7 cellular contexts compared by ENCODE assay signal in the genomic region with DNA sequence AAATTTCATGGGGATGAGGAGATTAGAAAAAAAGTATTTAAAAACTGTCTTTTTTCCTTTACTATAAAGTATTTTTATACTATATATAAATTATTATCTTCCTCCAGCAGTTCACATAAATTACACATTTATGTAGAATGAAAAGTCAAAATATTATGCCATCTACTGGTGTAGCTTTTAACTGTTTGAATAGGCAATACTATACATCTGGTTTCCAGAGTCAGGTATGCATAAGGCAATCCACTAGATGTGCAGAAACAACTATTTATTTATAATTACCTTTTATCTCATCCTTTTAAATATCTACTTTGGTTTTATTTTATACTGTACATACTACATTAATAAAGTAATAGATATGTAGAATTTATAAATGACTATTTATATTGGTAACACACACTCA. TPM values are rescaled to one million over a fixed set of nuclear protein-coding genes. Genes with fewer than 3 reads are reported as not detected.
DNase-seq lines count a peak whose midpoint lies in the region; ATAC-seq, FAIRE-seq and TF ChIP-seq lines count a peak whose summit lies in the region.
"Not testable (repeated sequence)": the region's sequence is repeated elsewhere in the genome, so short reads cannot be mapped to it uniquely, and the experiment has no call there.

No MANE protein-coding gene starts in this region.

- ATAC-seq in A549 (peak in 1 of 2 experiments; percentile 59; a peak in 2 of 6 replicates), SK-N-SH treated with all-trans-retinoic acid at 6 μM for 48 hours (peak; percentile 83), GM12878 (peak; percentile 40; the same call in 1 of the 3 replicates)

- not testable (repeated sequence) for H3K79me2 ChIP-seq in OCI-LY7 (ENCODE audit: insufficient read depth, low read depth, low read length); GM12878 (ENCODE audit: control insufficient read depth, insufficient read depth, low read length); hepatocyte

- DNase-seq in A549 (ENCODE audit: low read depth in 1 of 2, low spot score in 1 of 2); OCI-LY7 (ENCODE audit: low spot score); GM12878 (ENCODE audit: low read depth, low spot score); chondrocyte (ENCODE audit: low spot score); hepatocyte (ENCODE audit: low spot score); type B pancreatic cell (ENCODE audit: extremely low spot score, unreplicated experiment): not testable (repeated sequence)

- intact Hi-C loops in OCI-LY7 (cut with micrococcal nuclease; ENCODE audit: unreplicated experiment); GM12878 (cut with micrococcal nuclease; ENCODE audit: unreplicated experiment): not testable (repeated sequence)

- SMC1A ChIA-PET in GM12878 (lab: Charles Lee; ENCODE audit: uncharacterized antibody, unreplicated experiment): not testable (repeated sequence)

- TF ChIP-seq EP300 in A549 (IDR thresholded peaks at IDR 0.05); GM12878 (IDR thresholded peaks at IDR 0.05; ENCODE audit: borderline replicate concordance in 1 of 2, control insufficient read depth in 1 of 2, low read depth in 2 of 2, low read length in 2 of 2): not testable (repeated sequence)

- H3K4me1 ChIP-seq in A549; OCI-LY7 (ENCODE audit: insufficient read depth, low read length, poor library complexity, severe bottlenecking); GM12878 (ENCODE audit: control insufficient read depth, insufficient read depth, low read length); hepatocyte (ENCODE audit: insufficient read depth): not testable (repeated sequence)

- H3K9me3 Mint-ChIP-seq in chondrocyte (ENCODE audit: low read depth); type B pancreatic cell: not testable (repeated sequence)

- H3K9ac ChIP-seq in GM12878 (ENCODE audit: control insufficient read depth, insufficient read depth, low read length): not testable (repeated sequence)

- H3K36me3 Mint-ChIP-seq in chondrocyte (ENCODE audit: low read depth); type B pancreatic cell: not testable (repeated sequence)

- H4K20me1 ChIP-seq in OCI-LY7 (ENCODE audit: insufficient read depth, low read length); GM12878 (ENCODE audit: control insufficient read depth, insufficient read depth); hepatocyte (ENCODE audit: insufficient read depth, poor library complexity, severe bottlenecking): not testable (repeated sequence)

- TF ChIP-seq POLR2A in A549 (IDR thresholded peaks at IDR 0.05; ENCODE audit: low read length); GM12878 (IDR thresholded peaks at IDR 0.05; ENCODE audit: low read depth, low read length): not testable (repeated sequence)

- TF ChIP-seq RAD21 in A549 (conservative IDR thresholded peaks at IDR 0.05 in 1 of 2, IDR thresholded peaks at IDR 0.05 in 1 of 2); GM12878 (IDR thresholded peaks at IDR 0.05; ENCODE audit: insufficient read depth, low read depth, low read length): not testable (repeated sequence)

- TF ChIP-seq CTCF in A549 (IDR thresholded peaks at IDR 0.05); GM12878 (IDR thresholded peaks at IDR 0.05 in 2 of 3, conservative IDR thresholded peaks at IDR 0.05 in 1 of 3; ENCODE audit: control insufficient read depth in 2 of 3, extremely low read depth in 1 of 3, insufficient read depth in 1 of 3, low read depth in 3 of 3, low read length in 3 of 3): not testable (repeated sequence)
- TF ChIP-seq CTCF in OCI-LY7 (conservative IDR thresholded peaks at IDR 0.05; ENCODE audit: low read length): 0 out of 2 replicates have a peak, but pooled peaks have one; percentile 21
- peak; percentile 69 for TF ChIP-seq CTCF in chondrocyte (IDR thresholded peaks at IDR 0.05)
- peak; percentile 16 for TF ChIP-seq CTCF in hepatocyte (IDR thresholded peaks at IDR 0.05; ENCODE audit: poor library complexity)
- peak; percentile 32 for TF ChIP-seq CTCF in type B pancreatic cell (conservative IDR thresholded peaks at IDR 0.05)

- CTCF ChIA-PET in A549 (lab: Yijun Ruan, JAX): interaction anchor here (1.1 to 1.6 kb wide), 2 partner anchors 321 to 323 kb away, joined by 4 read pairs; no protein-coding TSS in a partner anchor
- CTCF ChIA-PET in OCI-LY7 (lab: Charles Lee; ENCODE audit: unreplicated experiment); GM12878 (lab: Yijun Ruan, JAX): not testable (repeated sequence)

- H3K36me3 ChIP-seq in OCI-LY7 (ENCODE audit: insufficient read depth, low read length): peaks cover 15% of the 10 kb centered on the region
- not testable (repeated sequence) for H3K36me3 ChIP-seq in GM12878 (ENCODE audit: control insufficient read depth in 2 of 2, insufficient read depth in 2 of 2, low read length in 1 of 2); hepatocyte (replicated peaks; ENCODE audit: insufficient read depth, low read depth)

- H3K4me1 Mint-ChIP-seq in chondrocyte (ENCODE audit: low read depth); type B pancreatic cell (ENCODE audit: unreplicated experiment): not testable (repeated sequence)

- in situ Hi-C loops in GM12878 (cut with MboI): not testable (repeated sequence)

- not testable (repeated sequence) for H3K4me3 ChIP-seq in A549; OCI-LY7 (ENCODE audit: low read depth, low read length, poor library complexity, severe bottlenecking); GM12878; hepatocyte

- POLR2A ChIA-PET in A549 (lab: Yijun Ruan, JAX); OCI-LY7 (lab: Charles Lee); GM12878 (lab: Charles Lee): not testable (repeated sequence)

- H3K27me3 Mint-ChIP-seq in chondrocyte (ENCODE audit: low read depth); type B pancreatic cell: not testable (repeated sequence)

- H3K4me2 ChIP-seq in A549; OCI-LY7 (ENCODE audit: low read length); GM12878 (ENCODE audit: control insufficient read depth, insufficient read depth); hepatocyte: not testable (repeated sequence)

- H3K27ac ChIP-seq in A549; OCI-LY7 (ENCODE audit: low read depth, low read length, poor library complexity, severe bottlenecking); GM12878 (ENCODE audit: control insufficient read depth, insufficient read depth); hepatocyte: not testable (repeated sequence)

- H3K4me3 Mint-ChIP-seq in chondrocyte (ENCODE audit: unreplicated experiment); type B pancreatic cell: not testable (repeated sequence)

- RAD21 ChIA-PET in GM12878 (lab: Charles Lee; ENCODE audit: unreplicated experiment): not testable (repeated sequence)

- FAIRE-seq in A549 (lab: Jason Lieb, UNC); GM12878 (lab: Jason Lieb, UNC): not testable (repeated sequence)

- not testable (repeated sequence) for BruUV-seq in OCI-LY7 (replicated peaks; lab: Mats Ljungman, UMichigan); GM12878 (replicated peaks; lab: Mats Ljungman, UMichigan)

- not testable (repeated sequence) for H2AFZ ChIP-seq in OCI-LY7 (ENCODE audit: low read length); GM12878 (ENCODE audit: control insufficient read depth, low read depth, low read length); hepatocyte

- H3K9me3 ChIP-seq in A549; OCI-LY7 (ENCODE audit: low read length); GM12878 (replicated peaks; ENCODE audit: control insufficient read depth, insufficient read depth, low read length); hepatocyte (ENCODE audit: low read depth): not testable (repeated sequence)

- H3K27me3 ChIP-seq in GM12878 (replicated peaks in 1 of 2; ENCODE audit: control insufficient read depth in 2 of 2, insufficient read depth in 2 of 2, low read length in 1 of 2); hepatocyte: not testable (repeated sequence)

- H3K27ac Mint-ChIP-seq in chondrocyte (ENCODE audit: unreplicated experiment); type B pancreatic cell: not testable (repeated sequence)

- H3K9me2 ChIP-seq in OCI-LY7 (ENCODE audit: insufficient read depth, low read length); hepatocyte (replicated peaks; ENCODE audit: insufficient read depth): not testable (repeated sequence)

RNA-seq across cellular contexts. Expression of a gene that starts 25.4 kb away (rescaled TPM):
- polyA plus RNA-seq in A549 (2011; rRNA removed): 22.7 and 23.2 TPM in 2 replicates
- 8.1 and 9.7 TPM in 2 replicates for polyA plus RNA-seq in A549 (2012; cell fraction: cytosol; rRNA removed)
- 8.7 and 11.8 TPM in 2 replicates for polyA plus RNA-seq in A549 (2012; cell fraction: nucleus; rRNA removed)
- polyA plus RNA-seq in A549 (2017; fragmentation: RNase III; extraction: RNeasy Plus Mini Kit Qiagen cat#74134 plus additional on column Dnase treatment): 22.5 to 24.0 TPM (median 22.6 TPM) in 3 replicates
- 25.5 and 30.3 TPM in 2 replicates for polyA minus RNA-seq in A549 (2011; rRNA and poly(A)+ RNA removed)
- 34.9 and 40.5 TPM in 2 replicates for total RNA-seq in OCI-LY7 (2014; rRNA removed; shearing (Covaris generic))
- total RNA-seq in OCI-LY7 (2022): 46.9 and 52.5 TPM in 2 replicates
- 115 and 130 TPM in 2 replicates for total RNA-seq in GM12878 (2013; cell fraction: nucleolus; rRNA removed)
- 22.5 and 30.2 TPM in 2 replicates for total RNA-seq in GM12878 (2014; rRNA removed)
- 34.5 and 35.4 TPM in 2 replicates for total RNA-seq in GM12878 (2014; rRNA removed; fragmentation: Illumina TruSeq; extraction: Trizol)
- 26.4 and 28.3 TPM in 2 replicates for total RNA-seq in GM12878 (2021)
- polyA plus RNA-seq in GM12878 (2011; ENCODE audit: low read depth): 7.6 TPM
- polyA plus RNA-seq in GM12878 (2011; rRNA removed): 18.7 and 23.6 TPM in 2 replicates
- 9.1 and 9.7 TPM in 2 replicates for polyA plus RNA-seq in GM12878 (2011; cell fraction: cytosol; rRNA removed)
- 18.4 and 18.7 TPM in 2 replicates for polyA plus RNA-seq in GM12878 (2011; cell fraction: nucleus; rRNA removed)
- 9.8 and 13.6 TPM in 2 replicates for polyA plus RNA-seq in GM12878 (2012)
- 21.4 and 25.2 TPM in 2 replicates for polyA plus RNA-seq in GM12878 (2014; fragmentation: Illumina TruSeq; extraction: Trizol)
- 1 to 10 TPM; 4.8 to 6.2 TPM for polyA plus RNA-seq in GM12878 (2014; fragmentation: Nextera tagmentation; extraction: Ambion mirVana)
- polyA plus RNA-seq in GM12878 (2014; rRNA removed): 19.2 and 19.7 TPM in 2 replicates
- 10 to 100 TPM; 28.5 to 29.4 TPM for polyA plus RNA-seq in GM12878 (2016; fragmentation: Nextera tagmentation; extraction: Ambion mirVana)
- 28.6 and 33.3 TPM in 2 replicates for polyA minus RNA-seq in GM12878 (2011; rRNA and poly(A)+ RNA removed)
- polyA minus RNA-seq in GM12878 (2011; cell fraction: cytosol; rRNA and poly(A)+ RNA removed): 9.8 and 10.4 TPM in 2 replicates
- polyA minus RNA-seq in GM12878 (2011; cell fraction: nucleus; rRNA and poly(A)+ RNA removed): 29.4 and 48.2 TPM in 2 replicates
- total RNA-seq in chondrocyte: 24.2 to 28.3 TPM (median 26.5 TPM) in 3 replicates
- total RNA-seq in hepatocyte: 27.8 and 33.3 TPM in 2 replicates
- polyA plus RNA-seq in hepatocyte: 19.0 and 20.4 TPM in 2 replicates
- total RNA-seq in type B pancreatic cell (ENCODE audit: low replicate concordance): 39.1 and 40.8 TPM in 2 replicates

RNA-seq across cellular contexts. Expression of a gene that starts 25.4 kb away (rescaled TPM):
- polyA plus RNA-seq in A549 (2011; rRNA removed) (22.9 and 28.5 TPM in 2 replicates), A549 (2017; fragmentation: RNase III; extraction: RNeasy Plus Mini Kit Qiagen cat#74134 plus additional on column Dnase treatment) (12.9 to 15.3 TPM (median 14.8 TPM) in 3 replicates), GM12878 (2011; rRNA removed) (19.4 and 21.7 TPM in 2 replicates), GM12878 (2014; fragmentation: Illumina TruSeq; extraction: Trizol) (15.8 and 16.3 TPM in 2 replicates), GM12878 (2014; fragmentation: Nextera tagmentation; extraction: Ambion mirVana) (1 to 10 TPM; 5.0 to 6.0 TPM), GM12878 (2014; rRNA removed) (30.4 and 31.0 TPM in 2 replicates), GM12878 (2016; fragmentation: Nextera tagmentation; extraction: Ambion mirVana) (10 to 100 TPM; 15.6 to 16.0 TPM), hepatocyte (15.0 and 22.6 TPM in 2 replicates)
- polyA plus RNA-seq in A549 (2012; cell fraction: cytosol; rRNA removed): 11.8 and 13.0 TPM in 2 replicates
- 17.2 and 24.2 TPM in 2 replicates for polyA plus RNA-seq in A549 (2012; cell fraction: nucleus; rRNA removed)
- polyA minus RNA-seq in A549 (2011; rRNA and poly(A)+ RNA removed): 16.0 and 17.2 TPM in 2 replicates
- total RNA-seq in OCI-LY7 (2014; rRNA removed; shearing (Covaris generic)): 24.8 and 25.4 TPM in 2 replicates
- total RNA-seq in OCI-LY7 (2022) (29.1 and 31.4 TPM in 2 replicates), GM12878 (2014; rRNA removed) (25.3 and 28.6 TPM in 2 replicates), GM12878 (2014; rRNA removed; fragmentation: Illumina TruSeq; extraction: Trizol) (17.0 and 19.5 TPM in 2 replicates), GM12878 (2021) (19.4 and 23.8 TPM in 2 replicates), chondrocyte (13.1 to 17.6 TPM (median 16.8 TPM) in 3 replicates), hepatocyte (16.6 and 18.5 TPM in 2 replicates), type B pancreatic cell (ENCODE audit: low replicate concordance) (16.2 and 19.7 TPM in 2 replicates)
- total RNA-seq in GM12878 (2013; cell fraction: nucleolus; rRNA removed): 104 and 107 TPM in 2 replicates
- 8.6 TPM for polyA plus RNA-seq in GM12878 (2011; ENCODE audit: low read depth)
- polyA plus RNA-seq in GM12878 (2011; cell fraction: cytosol; rRNA removed): 9.7 and 10.2 TPM in 2 replicates
- polyA plus RNA-seq in GM12878 (2011; cell fraction: nucleus; rRNA removed): 38.0 and 65.9 TPM in 2 replicates
- polyA plus RNA-seq in GM12878 (2012): 10.3 and 13.6 TPM in 2 replicates
- polyA minus RNA-seq in GM12878 (2011; rRNA and poly(A)+ RNA removed): 14.5 and 19.5 TPM in 2 replicates
- polyA minus RNA-seq in GM12878 (2011; cell fraction: cytosol; rRNA and poly(A)+ RNA removed): 6.1 and 7.7 TPM in 2 replicates
- polyA minus RNA-seq in GM12878 (2011; cell fraction: nucleus; rRNA and poly(A)+ RNA removed): 33.7 and 61.8 TPM in 2 replicates
